Comparison of ENCODE assay signal across 15 cellular contexts in genomic region chr9:108956627-108957026, GRCh38.
"Had no signal": no experiment of that assay in that cellular context is flagged by ENCODE, and none has a peak within 500 bp of the region (broad histone marks: within the 10 kb centered on the region; RNA-seq: fewer than 3 reads in every experiment).

No MANE protein-coding gene starts in this region.

- ATAC-seq: activated naive CD8-positive, alpha-beta T cell treated with anti-CD3 and anti-CD28 coated beads, Interleukin-2, amount 50 U/mL, for 24 hours; left ventricle myocardium superior; mucosa of descending colon; naive thymus-derived CD4-positive, alpha-beta T cell had no signal

- H3K4me3 ChIP-seq: esophagus squamous epithelium, mucosa of descending colon had no signal

- H3K27ac ChIP-seq: esophagus squamous epithelium, parathyroid adenoma had no signal

- DNase-seq: activated B cell treated with CpG ODN at 0.5 μM for 24 hours; activated CD4-positive, alpha-beta T cell treated with anti-CD3 and anti-CD28 coated beads, Interleukin-2, amount 10 ng/mL, durations not matched to agents 7 days and 5 days; activated naive CD4-positive, alpha-beta T cell treated with anti-CD3 and anti-CD28 coated beads for 36 hours; activated naive CD8-positive, alpha-beta T cell treated with anti-CD3 and anti-CD28 coated beads, Interleukin-2, amount 50 U/mL, for 24 hours; aorta; cerebellar nuclear complex; effector CD8-positive, alpha-beta T cell; esophagus squamous epithelium; hypothalamus; kidney; left ventricle myocardium superior; mucosa of descending colon; naive thymus-derived CD4-positive, alpha-beta T cell; stimulated activated CD4-positive, alpha-beta T cell treated with anti-CD3 and anti-CD28 coated beads, Interleukin-1b, Interleukin-23, amount 100 ng/mL, for 48 hours had no signal

- H3K36me3 ChIP-seq: esophagus squamous epithelium had no signal

- H3K27me3 ChIP-seq: esophagus squamous epithelium had no signal

- H3K9me3 ChIP-seq: esophagus squamous epithelium, mucosa of descending colon had no signal
